Comparison of ENCODE assay signal across 8 cellular contexts in the genomic region with DNA sequence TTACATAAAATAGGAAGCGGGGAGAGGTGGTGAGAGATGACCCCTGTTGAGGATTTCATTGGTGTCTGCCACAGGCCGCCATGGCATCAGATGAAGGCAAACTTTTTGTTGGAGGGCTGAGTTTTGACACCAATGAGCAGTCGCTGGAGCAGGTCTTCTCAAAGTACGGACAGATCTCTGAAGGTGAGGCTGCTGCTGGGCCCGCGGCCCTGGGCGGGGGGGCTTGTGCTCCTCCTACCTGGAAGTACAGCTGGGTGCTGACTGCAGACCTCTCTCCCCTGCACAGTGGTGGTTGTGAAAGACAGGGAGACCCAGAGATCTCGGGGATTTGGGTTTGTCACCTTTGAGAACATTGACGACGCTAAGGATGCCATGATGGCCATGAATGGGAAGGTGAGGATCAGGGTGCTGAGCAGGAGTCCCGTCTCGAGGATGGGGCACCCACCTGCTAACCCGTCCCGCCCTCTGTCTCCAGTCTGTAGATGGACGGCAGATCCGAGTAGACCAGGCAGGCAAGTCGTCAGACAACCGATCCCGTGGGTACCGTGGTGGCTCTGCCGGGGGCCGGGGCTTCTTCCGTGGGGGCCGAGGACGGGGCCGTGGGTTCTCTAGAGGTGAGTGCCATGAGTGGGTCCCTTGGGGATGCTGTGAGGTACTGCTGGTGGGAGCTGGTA. TPM values are rescaled to one million over a fixed set of nuclear protein-coding genes. Genes with fewer than 3 reads are reported as not detected.
A peak's percentile ranks its signal among the peaks of the same experiment; 100 is the strongest.
DNase-seq lines count a peak whose midpoint lies in the region; ATAC-seq, FAIRE-seq and TF ChIP-seq lines count a peak whose summit lies in the region.

No MANE protein-coding gene starts in this region.

- H3K36me3 ChIP-seq in fibroblast of lung (ENCODE audit: control insufficient read depth, insufficient read depth, low read length), result peaks cover 35% of the 10 kb centered on the region

- no peaks in the 10 kb centered on the region for H3K27me3 ChIP-seq in fibroblast of lung (ENCODE audit: control insufficient read depth, insufficient read depth, low read length)

- H3K4me3 ChIP-seq in fibroblast of lung (replicated peaks in 1 of 4; ENCODE audit: control extremely low read depth in 1 of 4, insufficient read depth in 1 of 4, low read depth in 3 of 4, low read length in 4 of 4) (peak overlapping the region; percentile 69 to 89 (median 81)), skeletal muscle cell (ENCODE audit: low read depth, low read length) (peak overlapping the region; percentile 69)

- no peak; the same call in 1 of the 2 replicates for TF ChIP-seq POLR2A in GM12891 (IDR thresholded peaks at IDR 0.05; ENCODE audit: low read depth, low read length)
- peak; percentile 36; the same call in 1 of the 2 replicates for TF ChIP-seq POLR2A in Raji (IDR thresholded peaks at IDR 0.05; ENCODE audit: insufficient read depth, low read depth, low read length)
- TF ChIP-seq POLR2A in H54 (IDR thresholded peaks at IDR 0.05; ENCODE audit: low read depth, low read length), result no peak

- no peak for DNase-seq in GM12891 (ENCODE audit: insufficient read length, low spot score)
- DNase-seq in fibroblast of lung (ENCODE audit: low read depth in 2 of 2), result no peak
- no peak for DNase-seq in skeletal muscle cell (ENCODE audit: low read depth)
- DNase-seq in H54 (ENCODE audit: insufficient read length, low spot score), result no peak
- no peak for DNase-seq in glomerular visceral epithelial cell (ENCODE audit: extremely low spot score)

- H3K79me2 ChIP-seq in fibroblast of lung (ENCODE audit: control insufficient read depth, insufficient read depth, low read length), result peaks cover 53% of the 10 kb centered on the region

- H3K9ac ChIP-seq in fibroblast of lung (ENCODE audit: insufficient read depth, low read length), result peak overlapping the region; percentile 27

- no peak for TF ChIP-seq CTCF in fibroblast of lung (conservative IDR thresholded peaks at IDR 0.05 in 1 of 2, IDR thresholded peaks at IDR 0.05 in 1 of 2; ENCODE audit: low read depth in 1 of 2, low read length in 2 of 2)

- H2AFZ ChIP-seq in fibroblast of lung (ENCODE audit: low read length), result no peak overlapping the region

- ATAC-seq in HG02798 (IDR thresholded peaks at IDR 0.05; ENCODE audit: poor library complexity, unreplicated experiment) (no peak), GM18861 (IDR thresholded peaks at IDR 0.05; ENCODE audit: unreplicated experiment) (no peak)

- no peaks in the 10 kb centered on the region for H4K20me1 ChIP-seq in fibroblast of lung (ENCODE audit: control insufficient read depth, extremely low read depth, insufficient read depth, low read length)

- peaks cover 43% of the 10 kb centered on the region for H3K4me1 ChIP-seq in fibroblast of lung (ENCODE audit: control insufficient read depth, extremely low read depth, insufficient read depth, low read length)

- FAIRE-seq in GM12891 (lab: Jason Lieb, UNC), result no peak
- FAIRE-seq in H54 (lab: Jason Lieb, UNC), result no peak

- H3K27ac ChIP-seq in fibroblast of lung (ENCODE audit: insufficient read depth, low read length), result peak overlapping the region; percentile 98

- no peaks in the 10 kb centered on the region for H3K9me3 ChIP-seq in fibroblast of lung (ENCODE audit: control insufficient read depth, insufficient read depth, low read depth, low read length)

- peak overlapping the region; percentile 99 for H3K4me2 ChIP-seq in fibroblast of lung (ENCODE audit: extremely low read depth, insufficient read depth, low read length)

TF ChIP-seq in GM12891, 5 proteins besides CTCF, POLR2A, EP300 and RAD21:
- TF ChIP-seq POLR2AphosphoS5 (IDR thresholded peaks at IDR 0.05; ENCODE audit: low read depth, low read length) (0 out of 2 replicates have a peak, but pooled peaks have one; percentile 31), TAF1 (IDR thresholded peaks at IDR 0.05; ENCODE audit: low read depth, low read length) (no peak)
TF ChIP-seq in GM12891: peak in this region for 1.

RNA-seq across cellular contexts. Expression of a gene that starts 1.9 kb away (rescaled TPM):
- polyA plus RNA-seq in GM12891 (2012; ENCODE audit: low read depth, missing spikeins), result 297 TPM
- total RNA-seq in fibroblast of lung, result 104 and 110 TPM in 2 replicates
- polyA plus RNA-seq in fibroblast of lung, result 260 and 298 TPM in 2 replicates
- 315 and 327 TPM in 2 replicates for polyA plus RNA-seq in fibroblast of lung (2012)
- polyA minus RNA-seq in fibroblast of lung (ENCODE audit: low replicate concordance), result 45.9 and 74.1 TPM in 2 replicates

RNA-seq across cellular contexts. Expression of a gene that starts 4.3 kb away (rescaled TPM):
- polyA plus RNA-seq in GM12891 (2012; ENCODE audit: low read depth, missing spikeins), result 47.7 TPM
- 22.5 and 24.7 TPM in 2 replicates for total RNA-seq in fibroblast of lung
- 16.1 and 23.7 TPM in 2 replicates for polyA plus RNA-seq in fibroblast of lung
- polyA plus RNA-seq in fibroblast of lung (2012), result 34.6 and 64.3 TPM in 2 replicates
- 12.0 and 14.1 TPM in 2 replicates for polyA minus RNA-seq in fibroblast of lung (ENCODE audit: low replicate concordance)

RNA-seq across cellular contexts. Expression of a gene that starts 14.7 kb away (rescaled TPM):
- polyA plus RNA-seq in GM12891 (2012; ENCODE audit: low read depth, missing spikeins), result not detected
- total RNA-seq in fibroblast of lung, result 0.17 TPM in 1 of 2 replicates, not detected in the other
- polyA plus RNA-seq in fibroblast of lung, result not detected in 2 replicates
- not detected in 2 replicates for polyA plus RNA-seq in fibroblast of lung (2012)
- polyA minus RNA-seq in fibroblast of lung (ENCODE audit: low replicate concordance), result not detected in 2 replicates

RNA-seq across cellular contexts. Expression of a gene that starts 22.6 kb away (rescaled TPM):
- 16.2 TPM for polyA plus RNA-seq in GM12891 (2012; ENCODE audit: low read depth, missing spikeins)
- total RNA-seq in fibroblast of lung, result 13.6 and 18.8 TPM in 2 replicates
- 12.0 and 18.0 TPM in 2 replicates for polyA plus RNA-seq in fibroblast of lung
- 30.3 and 40.2 TPM in 2 replicates for polyA plus RNA-seq in fibroblast of lung (2012)
- polyA minus RNA-seq in fibroblast of lung (ENCODE audit: low replicate concordance), result 27.6 and 36.6 TPM in 2 replicates

RNA-seq across cellular contexts. Expression of a gene that starts 29.4 kb away (rescaled TPM):
- 209 TPM for polyA plus RNA-seq in GM12891 (2012; ENCODE audit: low read depth, missing spikeins)
- total RNA-seq in fibroblast of lung, result 13.4 and 20.5 TPM in 2 replicates
- polyA plus RNA-seq in fibroblast of lung, result 53.8 and 79.8 TPM in 2 replicates
- 174 and 278 TPM in 2 replicates for polyA plus RNA-seq in fibroblast of lung (2012)
- 23.2 and 31.0 TPM in 2 replicates for polyA minus RNA-seq in fibroblast of lung (ENCODE audit: low replicate concordance)
